13 cellular contexts compared by ENCODE assay signal in genomic region chr15:68303560-68304436, GRCh38. TPM values are rescaled to one million over a fixed set of nuclear protein-coding genes. Genes with fewer than 3 reads are reported as not detected.
A peak's percentile ranks its signal among the peaks of the same experiment; 100 is the strongest.
DNase-seq lines count a peak whose midpoint lies in the region; ATAC-seq, FAIRE-seq and TF ChIP-seq lines count a peak whose summit lies in the region.
"Had no signal": no experiment of that assay in that cellular context is flagged by ENCODE, and none has a peak within 500 bp of the region (broad histone marks: within the 10 kb centered on the region; RNA-seq: fewer than 3 reads in every experiment).

No MANE protein-coding gene starts in this region.

- no peak overlapping the region for H3K4me3 ChIP-seq in foreskin fibroblast (ENCODE audit: low read depth in 1 of 2, low read length in 2 of 2)
- H3K4me3 ChIP-seq: esophagus squamous epithelium had no signal

- ATAC-seq in activated CD8-positive, alpha-beta T cell treated with anti-CD3 and anti-CD28 coated beads, Interleukin-2, amount 10 ng/mL, durations not matched to agents 7 days and 5 days = no peak
- ATAC-seq in activated CD8-positive, alpha-beta T cell treated with anti-CD3 and anti-CD28 coated beads for 36 hours = no peak

- peak; percentile 13 for DNase-seq in activated CD8-positive, alpha-beta T cell treated with anti-CD3 and anti-CD28 coated beads, Interleukin-2, amount 10 ng/mL, durations not matched to agents 7 days and 5 days
- no peak for DNase-seq in activated CD8-positive, alpha-beta T cell treated with anti-CD3 and anti-CD28 coated beads for 36 hours
- DNase-seq in RCC 7860 (ENCODE audit: low spot score) (peak; percentile 10), foreskin fibroblast (peak; percentile 23 to 54), type B pancreatic cell (ENCODE audit: extremely low spot score, unreplicated experiment) (peak; percentile 66), NCI-H510A treated with DMSO at 0.1 percent for 48 hours (lab: John Stamatoyannopoulos, UW) (no peak), HT-29 (ENCODE audit: low spot score) (no peak)
- DNase-seq in stimulated activated CD4-positive, alpha-beta T cell treated with anti-CD3 and anti-CD28 coated beads, Interleukin-4, amount 100 ng/mL, for 24 hours = no peak
- DNase-seq: esophagus squamous epithelium, NCI-H1930, nucleus accumbens, Right ventricle myocardium superior, T1000 had no signal

- H3K4me1 Mint-ChIP-seq in activated CD8-positive, alpha-beta T cell treated with anti-CD3 and anti-CD28 coated beads, Interleukin-2, amount 10 ng/mL, durations not matched to agents 7 days and 5 days (ENCODE audit: low read depth) = peaks cover 28% of the 10 kb centered on the region
- peaks cover 26% of the 10 kb centered on the region for H3K4me1 Mint-ChIP-seq in activated CD8-positive, alpha-beta T cell treated with anti-CD3 and anti-CD28 coated beads for 36 hours (ENCODE audit: low read depth)
- H3K4me1 Mint-ChIP-seq in type B pancreatic cell (ENCODE audit: unreplicated experiment) = peaks cover 22% of the 10 kb centered on the region

- intact Hi-C loops in activated CD8-positive, alpha-beta T cell treated with anti-CD3 and anti-CD28 coated beads for 36 hours (cut with micrococcal nuclease) = no loop called here

- CTCF ChIA-PET in activated CD8-positive, alpha-beta T cell treated with anti-CD3 and anti-CD28 coated beads, Interleukin-2, amount 10 ng/mL, durations not matched to agents 7 days and 5 days (lab: Charles Lee) = interaction anchor here (1.5 to 7.6 kb wide), 4 partner anchors 26 to 370 kb away, joined by 3 to 152 read pairs (median 74); partner anchors contain the start of gene FEM1B
- CTCF ChIA-PET in activated CD8-positive, alpha-beta T cell treated with anti-CD3 and anti-CD28 coated beads for 36 hours (lab: Charles Lee) = interaction anchor here (0.7 to 4.4 kb wide), 7 partner anchors 9 to 92 kb away, joined by 3 to 85 read pairs (median 3); no protein-coding TSS in a partner anchor

- H3K4me3 Mint-ChIP-seq in activated CD8-positive, alpha-beta T cell treated with anti-CD3 and anti-CD28 coated beads, Interleukin-2, amount 10 ng/mL, durations not matched to agents 7 days and 5 days = no peak overlapping the region
- H3K4me3 Mint-ChIP-seq in activated CD8-positive, alpha-beta T cell treated with anti-CD3 and anti-CD28 coated beads for 36 hours = no peak overlapping the region
- no peak overlapping the region for H3K4me3 Mint-ChIP-seq in type B pancreatic cell

- peaks cover 5% of the 10 kb centered on the region for H3K36me3 Mint-ChIP-seq in activated CD8-positive, alpha-beta T cell treated with anti-CD3 and anti-CD28 coated beads, Interleukin-2, amount 10 ng/mL, durations not matched to agents 7 days and 5 days (ENCODE audit: low read depth)
- H3K36me3 Mint-ChIP-seq in activated CD8-positive, alpha-beta T cell treated with anti-CD3 and anti-CD28 coated beads for 36 hours (ENCODE audit: low read depth) = no peaks in the 10 kb centered on the region
- H3K36me3 Mint-ChIP-seq in type B pancreatic cell = no peaks in the 10 kb centered on the region

- no peak for FAIRE-seq in RCC 7860 (lab: Jason Lieb, UNC)

- H3K27me3 Mint-ChIP-seq in activated CD8-positive, alpha-beta T cell treated with anti-CD3 and anti-CD28 coated beads, Interleukin-2, amount 10 ng/mL, durations not matched to agents 7 days and 5 days (ENCODE audit: low read depth) = peaks cover 5% of the 10 kb centered on the region
- H3K27me3 Mint-ChIP-seq in activated CD8-positive, alpha-beta T cell treated with anti-CD3 and anti-CD28 coated beads for 36 hours = peaks cover 1% of the 10 kb centered on the region
- H3K27me3 Mint-ChIP-seq in type B pancreatic cell = no peaks in the 10 kb centered on the region

- H3K9me3 Mint-ChIP-seq in activated CD8-positive, alpha-beta T cell treated with anti-CD3 and anti-CD28 coated beads, Interleukin-2, amount 10 ng/mL, durations not matched to agents 7 days and 5 days (ENCODE audit: insufficient read depth) = no peaks in the 10 kb centered on the region
- no peaks in the 10 kb centered on the region for H3K9me3 Mint-ChIP-seq in activated CD8-positive, alpha-beta T cell treated with anti-CD3 and anti-CD28 coated beads for 36 hours
- no peaks in the 10 kb centered on the region for H3K9me3 Mint-ChIP-seq in type B pancreatic cell

- no peak overlapping the region for H3K27ac Mint-ChIP-seq in activated CD8-positive, alpha-beta T cell treated with anti-CD3 and anti-CD28 coated beads, Interleukin-2, amount 10 ng/mL, durations not matched to agents 7 days and 5 days
- H3K27ac Mint-ChIP-seq in activated CD8-positive, alpha-beta T cell treated with anti-CD3 and anti-CD28 coated beads for 36 hours = no peak overlapping the region
- H3K27ac Mint-ChIP-seq in type B pancreatic cell = no peak overlapping the region

- TF ChIP-seq CTCF in activated CD8-positive, alpha-beta T cell treated with anti-CD3 and anti-CD28 coated beads for 36 hours (IDR thresholded peaks at IDR 0.05) = no peak
- TF ChIP-seq CTCF in foreskin fibroblast (IDR thresholded peaks at IDR 0.05; ENCODE audit: low read depth, low read length) = no peak
- no peak for TF ChIP-seq CTCF in type B pancreatic cell (conservative IDR thresholded peaks at IDR 0.05)

- POLR2A ChIA-PET in activated CD8-positive, alpha-beta T cell treated with anti-CD3 and anti-CD28 coated beads, Interleukin-2, amount 10 ng/mL, durations not matched to agents 7 days and 5 days (lab: Charles Lee) = interaction anchor here (0.9 kb wide), 1 partner anchor 27 kb away, joined by 3 read pairs; the partner anchor contains the start of gene FEM1B
- POLR2A ChIA-PET in activated CD8-positive, alpha-beta T cell treated with anti-CD3 and anti-CD28 coated beads for 36 hours (lab: Charles Lee) = interaction anchor here (1.0 to 1.8 kb wide), 2 partner anchors 26 to 78 kb away, joined by 3 to 4 read pairs; partner anchors contain the start of gene FEM1B

RNA-seq across cellular contexts. Expression of gene FEM1B, which starts 26.3 kb away (rescaled TPM):
- 10 to 100 TPM; 45.1 to 50.7 TPM for total RNA-seq in activated CD8-positive, alpha-beta T cell treated with anti-CD3 and anti-CD28 coated beads, Interleukin-2, amount 10 ng/mL, durations not matched to agents 7 days and 5 days
- total RNA-seq in activated CD8-positive, alpha-beta T cell treated with anti-CD3 and anti-CD28 coated beads for 36 hours = 10 to 100 TPM; 37.1 to 44.4 TPM
- total RNA-seq in type B pancreatic cell (ENCODE audit: low replicate concordance) = 54.2 and 63.1 TPM in 2 replicates
- total RNA-seq in HT-29 (2014; rRNA removed; shearing (Covaris generic)) = 22.0 and 23.6 TPM in 2 replicates

Comparison
In these comparisons a context has a peak if more than half of its experiments do, and no peak if none do; other contexts are left out.
1. DNase-seq: peak in activated CD8-positive, alpha-beta T cell treated with anti-CD3 and anti-CD28 coated beads, Interleukin-2, amount 10 ng/mL, durations not matched to agents 7 days and 5 days (single experiment), RCC 7860 (single experiment), foreskin fibroblast (2 of 2) and type B pancreatic cell (single experiment); none in activated CD8-positive, alpha-beta T cell treated with anti-CD3 and anti-CD28 coated beads for 36 hours (single experiment), NCI-H510A treated with DMSO at 0.1 percent for 48 hours (single experiment), stimulated activated CD4-positive, alpha-beta T cell treated with anti-CD3 and anti-CD28 coated beads, Interleukin-4, amount 100 ng/mL, for 24 hours (single experiment) and HT-29 (single experiment).